In the genomic region with DNA sequence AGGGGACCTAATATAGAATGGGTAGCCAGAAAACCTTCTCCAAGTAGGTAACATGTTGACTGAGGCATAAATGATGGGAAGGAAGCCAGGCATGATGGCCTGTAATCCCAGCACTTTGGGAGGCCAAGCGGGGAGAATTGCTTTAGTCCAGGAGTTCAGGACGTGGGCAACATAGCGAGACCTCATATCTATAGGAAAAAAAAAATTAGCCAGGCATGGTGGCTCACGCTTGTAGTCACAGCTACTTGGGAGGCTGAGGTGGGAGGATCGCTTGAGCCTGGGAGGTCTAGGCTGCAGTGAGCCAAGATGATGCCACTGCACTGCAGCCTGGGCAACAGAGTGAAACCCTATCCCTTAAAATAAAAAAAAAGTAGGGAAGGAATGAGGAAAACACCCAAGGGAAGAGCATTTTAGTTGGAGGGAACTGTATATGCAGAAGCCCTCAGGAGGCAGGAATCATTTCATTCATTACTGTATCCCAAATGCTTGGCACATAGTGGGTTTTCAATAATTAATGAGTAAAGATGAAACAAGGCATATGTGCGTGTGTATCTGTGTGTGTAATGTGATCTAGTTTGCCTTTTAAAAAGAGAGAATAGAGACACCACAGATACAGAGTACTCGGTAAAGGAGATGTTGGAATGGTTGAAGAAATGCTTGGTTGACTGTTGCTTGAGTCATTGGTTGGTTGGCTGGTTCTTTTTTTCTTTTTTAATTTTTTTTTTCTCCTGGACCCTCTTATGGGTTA, we compare ENCODE assay signal across 1 cellular context.
TF ChIP-seq lines count a peak whose summit lies in the region.

No MANE protein-coding gene starts in this region.

TF ChIP-seq in GM12878, 131 proteins besides CTCF, POLR2A, EP300 and RAD21:
- TF ChIP-seq ZNF217 (IDR thresholded peaks at IDR 0.05): no peak
- TF ChIP-seq, protein P1, sequence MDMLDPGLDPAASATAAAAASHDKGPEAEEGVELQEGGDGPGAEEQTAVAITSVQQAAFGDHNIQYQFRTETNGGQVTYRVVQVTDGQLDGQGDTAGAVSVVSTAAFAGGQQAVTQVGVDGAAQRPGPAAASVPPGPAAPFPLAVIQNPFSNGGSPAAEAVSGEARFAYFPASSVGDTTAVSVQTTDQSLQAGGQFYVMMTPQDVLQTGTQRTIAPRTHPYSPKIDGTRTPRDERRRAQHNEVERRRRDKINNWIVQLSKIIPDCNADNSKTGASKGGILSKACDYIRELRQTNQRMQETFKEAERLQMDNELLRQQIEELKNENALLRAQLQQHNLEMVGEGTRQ (IDR thresholded peaks at IDR 0.05; ENCODE audit: borderline replicate concordance, low read depth, low read length): no peak
- TF ChIP-seq POLR2AphosphoS5 (IDR thresholded peaks at IDR 0.05; ENCODE audit: low read length): peak; percentile 90
- TF ChIP-seq, protein P2, sequence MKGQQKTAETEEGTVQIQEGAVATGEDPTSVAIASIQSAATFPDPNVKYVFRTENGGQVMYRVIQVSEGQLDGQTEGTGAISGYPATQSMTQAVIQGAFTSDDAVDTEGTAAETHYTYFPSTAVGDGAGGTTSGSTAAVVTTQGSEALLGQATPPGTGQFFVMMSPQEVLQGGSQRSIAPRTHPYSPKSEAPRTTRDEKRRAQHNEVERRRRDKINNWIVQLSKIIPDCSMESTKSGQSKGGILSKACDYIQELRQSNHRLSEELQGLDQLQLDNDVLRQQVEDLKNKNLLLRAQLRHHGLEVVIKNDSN (IDR thresholded peaks at IDR 0.05; ENCODE audit: borderline replicate concordance, extremely low read length, insufficient read depth, low read depth, low read length): no peak
- peak; percentile 44 for TF ChIP-seq POLR2AphosphoS2 (IDR thresholded peaks at IDR 0.05; ENCODE audit: low read depth, low read length)
